Comparison of ENCODE assay signal across 21 cellular contexts in genomic region chr21:42829954-42830353, GRCh38. TPM values are rescaled to one million over a fixed set of nuclear protein-coding genes. Genes with fewer than 3 reads are reported as not detected.
DNase-seq lines count a peak whose midpoint lies in the region; ATAC-seq and TF ChIP-seq lines count a peak whose summit lies in the region.
"Had no signal": no experiment of that assay in that cellular context is flagged by ENCODE, and none has a peak within 500 bp of the region (broad histone marks: within the 10 kb centered on the region; RNA-seq: fewer than 3 reads in every experiment).

No MANE protein-coding gene starts in this region.

- DNase-seq in activated CD8-positive, alpha-beta memory T cell treated with anti-CD3 and anti-CD28 coated beads, Interleukin-2, amount 50 U/mL, for 48 hours, result peak; percentile 46
- DNase-seq in activated CD8-positive, alpha-beta memory T cell treated with anti-CD3 and anti-CD28 coated beads for 24 hours, result no peak
- DNase-seq in HEK293T (ENCODE audit: extremely low spot score), result peak; percentile 5
- peak; percentile 1 for DNase-seq in iPS-NIHi11 (ENCODE audit: low spot score)
- DNase-seq in upper lobe of right lung, result peak; percentile 3
- DNase-seq in mucosa of gallbladder (ENCODE audit: low spot score), result no peak
- no peak for DNase-seq in ecto neural progenitor cell (ENCODE audit: low spot score)
- DNase-seq: CD4-positive, CD25-positive, alpha-beta regulatory T cell; COR-L47; DMS 273 treated with DMSO at 0.1 percent for 48 hours; GDM1; GM23248; NCI-H1417 treated with DMSO at 0.1 percent for 48 hours; NCI-H1930; NCI-H226; NCI-H524; NCI-H82; RPMI8226; SIG-M5 had no signal

- H3K4me3 ChIP-seq in upper lobe of right lung, result no peak overlapping the region
- H3K4me3 ChIP-seq: GM12878, GM23248 had no signal

- TF ChIP-seq CTCF in upper lobe of right lung (IDR thresholded peaks at IDR 0.05), result no peak

- POLR2A ChIA-PET in HEK293T (lab: Yijun Ruan, JAX), result no interaction called here

- H3K36me3 ChIP-seq in upper lobe of right lung, result no peaks in the 10 kb centered on the region

- no peak for ATAC-seq in upper lobe of right lung
- ATAC-seq: GM12878, HCT116 had no signal

- CTCF ChIA-PET in HEK293T (lab: Yijun Ruan, JAX), result no interaction called here

- peaks cover 31% of the 10 kb centered on the region for H3K27me3 ChIP-seq in upper lobe of right lung

- intact Hi-C loops in upper lobe of right lung (cut with DNase I), result no loop called here

- H3K27ac ChIP-seq in upper lobe of right lung, result no peak overlapping the region
- H3K27ac ChIP-seq: GM23248 had no signal

- H3K9me3 ChIP-seq in upper lobe of right lung, result no peaks in the 10 kb centered on the region

- H3K4me1 ChIP-seq in upper lobe of right lung, result no peaks in the 10 kb centered on the region

TF ChIP-seq in HEK293T, 16 proteins besides CTCF, POLR2A, EP300 and RAD21:
- TF ChIP-seq L3MBTL2 (conservative IDR thresholded peaks at IDR 0.05), result no peak
- TF ChIP-seq BHLHE40 (IDR thresholded peaks at IDR 0.05; ENCODE audit: borderline replicate concordance), result no peak
- TF ChIP-seq HDGF (IDR thresholded peaks at IDR 0.05; ENCODE audit: borderline replicate concordance), result no peak
- TF ChIP-seq FOXM1 (IDR thresholded peaks at IDR 0.05; ENCODE audit: borderline replicate concordance), result no peak
- TF ChIP-seq TARDBP (IDR thresholded peaks at IDR 0.05), result no peak
- no peak for TF ChIP-seq PKNOX1 (IDR thresholded peaks at IDR 0.05)
- TF ChIP-seq NFRKB (IDR thresholded peaks at IDR 0.05), result no peak
- no peak for TF ChIP-seq SP1 (IDR thresholded peaks at IDR 0.05)
- TF ChIP-seq ZNF384 (IDR thresholded peaks at IDR 0.05), result no peak
- no peak for TF ChIP-seq FOXK2 (IDR thresholded peaks at IDR 0.05)
- no peak for TF ChIP-seq ELF4 (IDR thresholded peaks at IDR 0.05)
- no peak for TF ChIP-seq LEF1 (IDR thresholded peaks at IDR 0.05; ENCODE audit: borderline replicate concordance)
- no peak for TF ChIP-seq ARNT (IDR thresholded peaks at IDR 0.05)
- no peak for TF ChIP-seq CTBP1 (IDR thresholded peaks at IDR 0.05; ENCODE audit: borderline replicate concordance)
- no peak for TF ChIP-seq SUZ12 (IDR thresholded peaks at IDR 0.05)
- TF ChIP-seq FOXA1 (IDR thresholded peaks at IDR 0.05), result no peak

RNA-seq across cellular contexts. Expression of gene WDR4, which starts 49.4 kb away (rescaled TPM):
- total RNA-seq in upper lobe of right lung (18.4 TPM), mucosa of gallbladder (14.8 TPM)

Comparison
In these comparisons a context has a peak if more than half of its experiments do, and no peak if none do; other contexts are left out.
1. DNase-seq: peak in activated CD8-positive, alpha-beta memory T cell treated with anti-CD3 and anti-CD28 coated beads, Interleukin-2, amount 50 U/mL, for 48 hours (single experiment), HEK293T (single experiment), iPS-NIHi11 (single experiment) and upper lobe of right lung (single experiment); none in activated CD8-positive, alpha-beta memory T cell treated with anti-CD3 and anti-CD28 coated beads for 24 hours (single experiment), mucosa of gallbladder (single experiment) and ecto neural progenitor cell (single experiment).